Comparison of ENCODE assay signal across 32 cellular contexts in the genomic region with DNA sequence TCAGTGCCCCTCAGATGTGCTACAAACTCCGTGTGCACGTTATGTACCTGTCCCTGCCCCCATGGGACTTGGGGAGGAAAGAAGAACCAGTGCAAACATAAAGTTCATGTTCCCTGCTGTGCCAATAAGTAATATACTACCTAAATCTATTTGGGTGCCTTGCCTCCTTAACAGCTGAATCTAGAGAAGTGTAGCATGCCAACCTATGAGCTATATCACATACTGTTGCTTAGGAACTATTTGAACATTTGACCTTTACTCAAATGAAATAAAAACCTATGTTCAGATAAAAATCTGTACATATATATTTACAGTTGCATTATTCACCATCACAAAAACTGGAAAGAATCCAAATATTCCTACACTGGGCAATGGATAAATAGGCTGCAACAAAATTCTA.
"Had no signal": no experiment of that assay in that cellular context is flagged by ENCODE, and none has a peak within 500 bp of the region (broad histone marks: within the 10 kb centered on the region; RNA-seq: fewer than 3 reads in every experiment).

No MANE protein-coding gene starts in this region.

- H3K4me3 ChIP-seq: adrenal gland, body of pancreas, esophagus muscularis mucosa, gastrocnemius medialis, heart left ventricle had no signal

- DNase-seq: activated CD4-positive, alpha-beta memory T cell treated with anti-CD3 and anti-CD28 coated beads for 36 hours; activated CD4-positive, alpha-beta T cell treated with anti-CD3 and anti-CD28 coated beads for 36 hours; activated CD4-positive, alpha-beta T cell treated with anti-CD3 and anti-CD28 coated beads, Interleukin-2, amount 10 ng/mL, durations not matched to agents 24 days and 14 days; activated CD4-positive, CD25-positive, alpha-beta regulatory T cell; activated CD4-positive, CD25-positive, alpha-beta regulatory T cell treated with anti-CD3 and anti-CD28 coated beads, Interleukin-2, amount 50 U/mL, for 72 hours; activated CD8-positive, alpha-beta memory T cell treated with anti-CD3 and anti-CD28 coated beads, Interleukin-2, amount 10 ng/mL, durations not matched to agents 7 days and 5 days; activated CD8-positive, alpha-beta memory T cell treated with anti-CD3 and anti-CD28 coated beads, Interleukin-2, amount 50 U/mL, for 4 hours; activated CD8-positive, alpha-beta T cell treated with anti-CD3 and anti-CD28 coated beads, Interleukin-2, amount 10 ng/mL, durations not matched to agents 7 days and 5 days; activated effector memory CD4-positive, alpha-beta T cell treated with anti-CD3 and anti-CD28 coated beads, Interleukin-2, amount 50 U/mL, for 16 hours; activated naive CD4-positive, alpha-beta T cell treated with anti-CD3 and anti-CD28 coated beads for 36 hours; activated naive CD8-positive, alpha-beta T cell treated with anti-CD3 and anti-CD28 coated beads for 36 hours; activated naive CD8-positive, alpha-beta T cell treated with anti-CD3 and anti-CD28 coated beads, Interleukin-2, amount 50 U/mL, for 24 hours; activated T-cell treated with anti-CD3 and anti-CD28 coated beads, Interleukin-2, amount 50 U/mL, for 1 hour; activated T-cell treated with anti-CD3 and anti-CD28 coated beads, Interleukin-2, amount 50 U/mL, for 48 hours; adrenal gland; amygdala; aorta; body of pancreas; caudate nucleus; effector memory CD8-positive, alpha-beta T cell; erythroblast; foreskin keratinocyte; gastrocnemius medialis; glutamatergic neuron; heart left ventricle; T-helper 17 cell; T1000 had no signal

- ATAC-seq: activated CD4-positive, alpha-beta T cell treated with anti-CD3 and anti-CD28 coated beads for 36 hours; activated CD8-positive, alpha-beta memory T cell treated with anti-CD3 and anti-CD28 coated beads, Interleukin-2, amount 10 ng/mL, durations not matched to agents 7 days and 5 days; activated CD8-positive, alpha-beta T cell treated with anti-CD3 and anti-CD28 coated beads, Interleukin-2, amount 10 ng/mL, durations not matched to agents 7 days and 5 days; activated naive CD8-positive, alpha-beta T cell treated with anti-CD3 and anti-CD28 coated beads, Interleukin-2, amount 50 U/mL, for 24 hours; body of pancreas; effector memory CD8-positive, alpha-beta T cell; foreskin keratinocyte; gastrocnemius medialis; heart left ventricle; T-helper 17 cell had no signal

- H3K36me3 ChIP-seq: adrenal gland, gastrocnemius medialis had no signal

- H3K4me1 ChIP-seq: body of pancreas, foreskin keratinocyte had no signal

- H3K9me3 Mint-ChIP-seq: activated CD4-positive, alpha-beta memory T cell treated with anti-CD3 and anti-CD28 coated beads for 36 hours; activated CD4-positive, alpha-beta T cell treated with anti-CD3 and anti-CD28 coated beads, Interleukin-2, amount 10 ng/mL, durations not matched to agents 24 days and 14 days; activated naive CD4-positive, alpha-beta T cell treated with anti-CD3 and anti-CD28 coated beads for 36 hours; activated naive CD4-positive, alpha-beta T cell treated with anti-CD3 and anti-CD28 coated beads, Interleukin-2, amount 50 U/mL, for 24 hours; activated naive CD8-positive, alpha-beta T cell treated with anti-CD3 and anti-CD28 coated beads for 36 hours; activated naive CD8-positive, alpha-beta T cell treated with anti-CD3 and anti-CD28 coated beads, Interleukin-2, amount 50 U/mL, for 24 hours; activated T-helper 1 cell treated with anti-CD3 and anti-CD28 coated beads, Interleukin-12 subunit alpha, Interleukin-12 subunit beta, Interleukin-2, Interleukin-4 antibody, amounts not matched to agents 30 ng/mL and 10 ng/mL and 1 ng/mL, durations not matched to agents 14 hours and 24 hours and 36 hours; activated T-helper 2 cell treated with anti-CD3 and anti-CD28 coated beads, Interferon-gamma antibody, Interleukin-2, Interleukin-4, amounts not matched to agents 10 μg/mL and 5 μg/mL and 100 μg/mL, durations not matched to agents 14 hours and 24 hours and 36 hours; effector memory CD8-positive, alpha-beta T cell; T-helper 2 cell treated with Interferon-gamma antibody and Interleukin-4, amounts not matched to agents 5 μg/mL and 100 μg/mL, for 36 hours had no signal

- H3K27ac ChIP-seq: adrenal gland, body of pancreas, esophagus muscularis mucosa, foreskin keratinocyte, gastrocnemius medialis, heart left ventricle had no signal

- H3K27ac Mint-ChIP-seq: activated CD4-positive, alpha-beta memory T cell treated with anti-CD3 and anti-CD28 coated beads for 36 hours; activated CD4-positive, alpha-beta T cell treated with anti-CD3 and anti-CD28 coated beads for 36 hours; activated CD4-positive, alpha-beta T cell treated with anti-CD3 and anti-CD28 coated beads, Interleukin-2, amount 10 ng/mL, durations not matched to agents 24 days and 14 days; activated CD8-positive, alpha-beta memory T cell treated with anti-CD3 and anti-CD28 coated beads, Interleukin-2, amount 10 ng/mL, durations not matched to agents 7 days and 5 days; activated CD8-positive, alpha-beta T cell treated with anti-CD3 and anti-CD28 coated beads, Interleukin-2, amount 10 ng/mL, durations not matched to agents 7 days and 5 days; activated naive CD4-positive, alpha-beta T cell treated with anti-CD3 and anti-CD28 coated beads for 36 hours; activated naive CD4-positive, alpha-beta T cell treated with anti-CD3 and anti-CD28 coated beads, Interleukin-2, amount 50 U/mL, for 24 hours; activated naive CD8-positive, alpha-beta T cell treated with anti-CD3 and anti-CD28 coated beads for 36 hours; activated naive CD8-positive, alpha-beta T cell treated with anti-CD3 and anti-CD28 coated beads, Interleukin-2, amount 50 U/mL, for 24 hours; activated T-helper 1 cell treated with anti-CD3 and anti-CD28 coated beads, Interleukin-12 subunit alpha, Interleukin-12 subunit beta, Interleukin-2, Interleukin-4 antibody, amounts not matched to agents 30 ng/mL and 10 ng/mL and 1 ng/mL, durations not matched to agents 14 hours and 24 hours and 36 hours; activated T-helper 2 cell treated with anti-CD3 and anti-CD28 coated beads, Interferon-gamma antibody, Interleukin-2, Interleukin-4, amounts not matched to agents 10 μg/mL and 5 μg/mL and 100 μg/mL, durations not matched to agents 14 hours and 24 hours and 36 hours; effector memory CD8-positive, alpha-beta T cell; T-helper 17 cell; T-helper 2 cell treated with Interferon-gamma antibody and Interleukin-4, amounts not matched to agents 5 μg/mL and 100 μg/mL, for 36 hours had no signal

- H3K27me3 Mint-ChIP-seq: activated CD4-positive, alpha-beta memory T cell treated with anti-CD3 and anti-CD28 coated beads for 36 hours; activated CD4-positive, alpha-beta T cell treated with anti-CD3 and anti-CD28 coated beads for 36 hours; activated CD4-positive, alpha-beta T cell treated with anti-CD3 and anti-CD28 coated beads, Interleukin-2, amount 10 ng/mL, durations not matched to agents 24 days and 14 days; activated CD8-positive, alpha-beta memory T cell treated with anti-CD3 and anti-CD28 coated beads, Interleukin-2, amount 10 ng/mL, durations not matched to agents 7 days and 5 days; activated naive CD4-positive, alpha-beta T cell treated with anti-CD3 and anti-CD28 coated beads, Interleukin-2, amount 50 U/mL, for 24 hours; activated naive CD8-positive, alpha-beta T cell treated with anti-CD3 and anti-CD28 coated beads for 36 hours; activated naive CD8-positive, alpha-beta T cell treated with anti-CD3 and anti-CD28 coated beads, Interleukin-2, amount 50 U/mL, for 24 hours; effector memory CD8-positive, alpha-beta T cell; T-helper 17 cell had no signal

- H3K9me3 ChIP-seq: adrenal gland, body of pancreas, esophagus muscularis mucosa, gastrocnemius medialis had no signal

- H3K27me3 ChIP-seq: adrenal gland, body of pancreas, esophagus muscularis mucosa, foreskin keratinocyte, gastrocnemius medialis, heart left ventricle had no signal

- H3K4me3 Mint-ChIP-seq: activated CD4-positive, alpha-beta memory T cell treated with anti-CD3 and anti-CD28 coated beads for 36 hours; activated CD4-positive, alpha-beta T cell treated with anti-CD3 and anti-CD28 coated beads for 36 hours; activated CD4-positive, alpha-beta T cell treated with anti-CD3 and anti-CD28 coated beads, Interleukin-2, amount 10 ng/mL, durations not matched to agents 24 days and 14 days; activated CD8-positive, alpha-beta memory T cell treated with anti-CD3 and anti-CD28 coated beads, Interleukin-2, amount 10 ng/mL, durations not matched to agents 7 days and 5 days; activated CD8-positive, alpha-beta T cell treated with anti-CD3 and anti-CD28 coated beads, Interleukin-2, amount 10 ng/mL, durations not matched to agents 7 days and 5 days; activated naive CD4-positive, alpha-beta T cell treated with anti-CD3 and anti-CD28 coated beads for 36 hours; activated naive CD4-positive, alpha-beta T cell treated with anti-CD3 and anti-CD28 coated beads, Interleukin-2, amount 50 U/mL, for 24 hours; activated naive CD8-positive, alpha-beta T cell treated with anti-CD3 and anti-CD28 coated beads for 36 hours; activated naive CD8-positive, alpha-beta T cell treated with anti-CD3 and anti-CD28 coated beads, Interleukin-2, amount 50 U/mL, for 24 hours; activated T-helper 1 cell treated with anti-CD3 and anti-CD28 coated beads, Interleukin-12 subunit alpha, Interleukin-12 subunit beta, Interleukin-2, Interleukin-4 antibody, amounts not matched to agents 30 ng/mL and 10 ng/mL and 1 ng/mL, durations not matched to agents 14 hours and 24 hours and 36 hours; effector memory CD8-positive, alpha-beta T cell; T-helper 17 cell; T-helper 2 cell treated with Interferon-gamma antibody and Interleukin-4, amounts not matched to agents 5 μg/mL and 100 μg/mL, for 36 hours had no signal
